In the genomic region with DNA sequence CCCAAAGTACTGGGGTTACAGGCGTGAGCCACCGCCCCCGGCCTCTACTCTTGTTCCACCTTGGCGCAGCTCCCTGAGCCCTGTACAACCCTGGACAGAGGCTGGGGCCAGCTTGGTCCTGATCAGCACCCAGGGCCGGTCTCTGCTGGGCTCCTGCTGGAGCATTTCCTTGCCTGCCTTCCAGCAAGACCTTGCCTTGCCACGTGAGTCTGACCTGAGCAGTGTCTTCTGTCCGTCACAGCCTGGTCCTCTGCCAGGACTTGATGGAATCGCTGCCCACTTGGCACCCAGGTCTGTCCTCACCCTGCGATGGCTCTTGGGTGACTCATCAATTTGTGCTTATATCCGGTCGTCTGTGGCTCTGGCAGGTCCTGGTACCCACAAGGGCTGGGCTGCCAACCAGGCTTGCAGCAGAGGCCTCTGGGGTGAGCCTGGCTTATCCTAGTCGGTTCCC, we compare ENCODE assay signal across 17 cellular contexts. TPM values are rescaled to one million over a fixed set of nuclear protein-coding genes. Genes with fewer than 3 reads are reported as not detected.
DNase-seq lines count a peak whose midpoint lies in the region; ATAC-seq, FAIRE-seq and TF ChIP-seq lines count a peak whose summit lies in the region.
"Had no signal": no experiment of that assay in that cellular context is flagged by ENCODE, and none has a peak within 500 bp of the region (broad histone marks: within the 10 kb centered on the region; RNA-seq: fewer than 3 reads in every experiment).

No MANE protein-coding gene starts in this region.

- intact Hi-C loops in esophagus squamous epithelium (cut with DNase I) (no loop called here), gastrocnemius medialis (cut with DNase I; ENCODE audit: low total_unique reads) (no loop called here)

- H3K27me3 ChIP-seq in esophagus squamous epithelium (no peaks in the 10 kb centered on the region), gastrocnemius medialis (no peaks in the 10 kb centered on the region), small intestine (ENCODE audit: control insufficient read depth in 2 of 2, insufficient read depth in 2 of 2, low read length in 2 of 2) (no peaks in the 10 kb centered on the region)

- H3K36me3 ChIP-seq in esophagus squamous epithelium (no peaks in the 10 kb centered on the region), gastrocnemius medialis (no peaks in the 10 kb centered on the region), small intestine (ENCODE audit: control insufficient read depth in 2 of 2, insufficient read depth in 2 of 2, low read length in 2 of 2) (no peaks in the 10 kb centered on the region)

- in situ Hi-C loops in gastrocnemius medialis (cut with MboI; ENCODE audit: low sequenced_read_pairs in 4 of 4), result loop anchor here in 1 of 4 donors (25.0 kb wide), 1 partner anchor 817 kb away; no protein-coding TSS in a partner anchor

- WGBS in esophagus squamous epithelium, 2 donors, result 22 to 48% methylated on average over 3 to 7 of the region's 12 CpGs
- WGBS in small intestine, 3 donors, result 57 to 77% (median 62%) methylated on average over 12 of the region's 12 CpGs

- peaks cover 26% of the 10 kb centered on the region for H3K4me1 Mint-ChIP-seq in osteocyte (ENCODE audit: unreplicated experiment)

- peak; percentile 97 for DNase-seq in HT-29 (ENCODE audit: low spot score)
- peak; percentile 66 for DNase-seq in RWPE1 (ENCODE audit: low spot score)
- DNase-seq in esophagus squamous epithelium (lab: John Stamatoyannopoulos, UW), result no peak
- peak; percentile 32 to 54 for DNase-seq in gastrocnemius medialis
- no peak for DNase-seq in NCI-H1694 (lab: John Stamatoyannopoulos, UW)
- no peak for DNase-seq in osteocyte (ENCODE audit: extremely low spot score, unreplicated experiment)
- no peak for DNase-seq in small intestine
- DNase-seq: activated CD4-positive, alpha-beta memory T cell treated with anti-CD3 and anti-CD28 coated beads for 36 hours; CD4-positive, CD25-positive, alpha-beta regulatory T cell; NCI-H510A treated with DMSO at 0.1 percent for 48 hours; SHP77 had no signal

- no peaks in the 10 kb centered on the region for H3K9me3 Mint-ChIP-seq in osteocyte (ENCODE audit: unreplicated experiment)
- H3K9me3 Mint-ChIP-seq: activated CD4-positive, alpha-beta memory T cell treated with anti-CD3 and anti-CD28 coated beads for 36 hours; activated T-helper 2 cell treated with anti-CD3 and anti-CD28 coated beads, Interferon-gamma antibody, Interleukin-2, Interleukin-4, amounts not matched to agents 10 μg/mL and 5 μg/mL and 100 μg/mL, durations not matched to agents 14 hours and 24 hours and 36 hours; GM23338; natural killer cell treated with Interleukin-12 subunit alpha and Interleukin-12 subunit beta and Interleukin-15 and Interleukin-18, amount 100 ng/mL, for 72 hours had no signal

- no peak overlapping the region for H3K27ac Mint-ChIP-seq in osteocyte (ENCODE audit: unreplicated experiment)
- H3K27ac Mint-ChIP-seq: activated CD4-positive, alpha-beta memory T cell treated with anti-CD3 and anti-CD28 coated beads for 36 hours; activated T-helper 2 cell treated with anti-CD3 and anti-CD28 coated beads, Interferon-gamma antibody, Interleukin-2, Interleukin-4, amounts not matched to agents 10 μg/mL and 5 μg/mL and 100 μg/mL, durations not matched to agents 14 hours and 24 hours and 36 hours; CD4-positive, CD25-positive, alpha-beta regulatory T cell; natural killer cell treated with Interleukin-12 subunit alpha and Interleukin-12 subunit beta and Interleukin-15 and Interleukin-18, amount 100 ng/mL, for 72 hours had no signal

- TF ChIP-seq POLR2A in esophagus squamous epithelium (IDR thresholded peaks at IDR 0.05), result no peak
- TF ChIP-seq POLR2A in gastrocnemius medialis (IDR thresholded peaks at IDR 0.05), result no peak

- no peak for FAIRE-seq in small intestine (lab: Jason Lieb, UNC)
- FAIRE-seq: G401.6 had no signal

- POLR2A ChIA-PET in RWPE1 (lab: Yijun Ruan, JAX; ENCODE audit: low non-redundant PET), result no interaction called here

- H3K27ac ChIP-seq in RWPE1 (peak overlapping the region; percentile 98), esophagus squamous epithelium (peak overlapping the region; percentile 16 to 69 (median 44)), gastrocnemius medialis (no peak overlapping the region), small intestine (ENCODE audit: low read depth in 1 of 2, low read length in 1 of 2) (no peak overlapping the region)

- no peaks in the 10 kb centered on the region for H3K36me3 Mint-ChIP-seq in osteocyte (ENCODE audit: unreplicated experiment)
- H3K36me3 Mint-ChIP-seq: activated CD4-positive, alpha-beta memory T cell treated with anti-CD3 and anti-CD28 coated beads for 36 hours; brain; CD4-positive, CD25-positive, alpha-beta regulatory T cell; natural killer cell treated with Interleukin-12 subunit alpha and Interleukin-12 subunit beta and Interleukin-15 and Interleukin-18, amount 100 ng/mL, for 72 hours had no signal

- no peaks in the 10 kb centered on the region for H3K9me3 ChIP-seq in esophagus squamous epithelium
- H3K9me3 ChIP-seq in gastrocnemius medialis, result no peaks in the 10 kb centered on the region
- H3K9me3 ChIP-seq in small intestine (ENCODE audit: control insufficient read depth, low read depth), result no peaks in the 10 kb centered on the region

- H3K4me3 Mint-ChIP-seq in osteocyte (ENCODE audit: unreplicated experiment), result no peak overlapping the region
- H3K4me3 Mint-ChIP-seq: activated CD4-positive, alpha-beta memory T cell treated with anti-CD3 and anti-CD28 coated beads for 36 hours; CD4-positive, CD25-positive, alpha-beta regulatory T cell; GM23338; natural killer cell treated with Interleukin-12 subunit alpha and Interleukin-12 subunit beta and Interleukin-15 and Interleukin-18, amount 100 ng/mL, for 72 hours had no signal

- H3K4me1 ChIP-seq in esophagus squamous epithelium, result peaks cover 27 to 90% (median 38%) of the 10 kb centered on the region in 3 donors
- peaks cover 0 to 7% of the 10 kb centered on the region in 2 donors for H3K4me1 ChIP-seq in gastrocnemius medialis
- no peaks in the 10 kb centered on the region for H3K4me1 ChIP-seq in small intestine (ENCODE audit: control insufficient read depth in 2 of 2, insufficient read depth in 1 of 2, low read depth in 1 of 2, low read length in 1 of 2)

- ATAC-seq in gastrocnemius medialis, result peak; percentile 38 to 65
- ATAC-seq in HG03442 (IDR thresholded peaks at IDR 0.05; ENCODE audit: unreplicated experiment), result no peak
- ATAC-seq: GM23338 had no signal

- H3K4me3 ChIP-seq in esophagus squamous epithelium (no peak overlapping the region), gastrocnemius medialis (no peak overlapping the region), small intestine (ENCODE audit: low read depth in 1 of 2, low read length in 2 of 2) (no peak overlapping the region)
- H3K4me3 ChIP-seq: GM23338 had no signal

- CTCF ChIA-PET in RWPE1 (lab: Yijun Ruan, JAX), result interaction anchor here (0.7 to 0.9 kb wide), 3 partner anchors 8 to 930 kb away, joined by 3 to 4 read pairs (median 3); no protein-coding TSS in a partner anchor

- TF ChIP-seq CTCF in RWPE1 (conservative IDR thresholded peaks at IDR 0.05; ENCODE audit: low read depth), result no peak
- no peak for TF ChIP-seq CTCF in esophagus squamous epithelium (IDR thresholded peaks at IDR 0.05)
- no peak for TF ChIP-seq CTCF in gastrocnemius medialis (IDR thresholded peaks at IDR 0.05 in 4 of 5, conservative IDR thresholded peaks at IDR 0.05 in 1 of 5)
- TF ChIP-seq CTCF in osteocyte (IDR thresholded peaks at IDR 0.05), result no peak

- peaks cover 16% of the 10 kb centered on the region for H3K27me3 Mint-ChIP-seq in osteocyte (ENCODE audit: unreplicated experiment)

RNA-seq across cellular contexts. Expression of a gene that starts 10.0 kb away (rescaled TPM):
- 147 and 158 TPM in 2 replicates for total RNA-seq in HT-29 (2014; rRNA removed; shearing (Covaris generic))
- 100 to 1,000 TPM in 2 of 4 donors, 10 to 100 TPM in 2; 31.5 to 182 (median 94.4) TPM for total RNA-seq in esophagus squamous epithelium
- total RNA-seq in gastrocnemius medialis, result 10 to 100 TPM in 3 of 4 donors, 1 to 10 TPM in 1; 9.8 to 18.8 (median 16.8) TPM
- total RNA-seq in osteocyte, result 39.1 and 40.4 TPM in 2 replicates
- polyA plus RNA-seq in small intestine, result 10 to 100 TPM; 10.3 to 40.9 (median 13.2) TPM
- total RNA-seq: CD4-positive, CD25-positive, alpha-beta regulatory T cell had no signal

Comparison
In these comparisons a context has a peak if more than half of its experiments do, and no peak if none do; other contexts are left out.
1. DNase-seq: peak in HT-29 (single experiment), RWPE1 (single experiment) and gastrocnemius medialis (2 of 2); none in esophagus squamous epithelium (single experiment), NCI-H1694 (single experiment), osteocyte (single experiment) and small intestine (single experiment).
2. H3K27ac ChIP-seq: peak in RWPE1 (single experiment) and esophagus squamous epithelium (4 of 4); none in gastrocnemius medialis (0 of 4) and small intestine (0 of 2).